8 cellular contexts compared by ENCODE assay signal in genomic region chr12:47307680-47308399, GRCh38.
A peak's percentile ranks its signal among the peaks of the same experiment; 100 is the strongest.
DNase-seq lines count a peak whose midpoint lies in the region; TF ChIP-seq lines count a peak whose summit lies in the region.

No MANE protein-coding gene starts in this region.

- no peaks in the 10 kb centered on the region for H3K27me3 Mint-ChIP-seq in activated naive CD8-positive, alpha-beta T cell
- H3K27me3 Mint-ChIP-seq in glutamatergic neuron (ENCODE audit: unreplicated experiment), result no peaks in the 10 kb centered on the region

- no peak overlapping the region for H3K4me3 ChIP-seq in KMS-11 (IDR thresholded peaks at IDR 0.05; ENCODE audit: insufficient read depth, low read depth, low read length)
- H3K4me3 ChIP-seq in hepatocyte, result no peak overlapping the region

- H3K9me3 ChIP-seq in hepatocyte (ENCODE audit: low read depth), result no peaks in the 10 kb centered on the region

- H3K36me3 ChIP-seq in KMS-11 (ENCODE audit: insufficient read depth) (no peaks in the 10 kb centered on the region), hepatocyte (replicated peaks; ENCODE audit: insufficient read depth, low read depth) (no peaks in the 10 kb centered on the region)

- no peaks in the 10 kb centered on the region for H4K20me1 ChIP-seq in KMS-11 (ENCODE audit: insufficient read depth)
- H4K20me1 ChIP-seq in hepatocyte (ENCODE audit: insufficient read depth, poor library complexity, severe bottlenecking), result no peaks in the 10 kb centered on the region

- H3K4me3 Mint-ChIP-seq in activated naive CD8-positive, alpha-beta T cell, result peak overlapping the region; percentile 94
- H3K4me3 Mint-ChIP-seq in glutamatergic neuron (ENCODE audit: unreplicated experiment), result no peak overlapping the region

- peak overlapping the region; percentile 96 for H3K27ac Mint-ChIP-seq in activated naive CD8-positive, alpha-beta T cell
- no peak overlapping the region for H3K27ac Mint-ChIP-seq in glutamatergic neuron (ENCODE audit: unreplicated experiment)

- peaks cover 67% of the 10 kb centered on the region for H3K4me1 Mint-ChIP-seq in activated naive CD8-positive, alpha-beta T cell (ENCODE audit: low read depth)
- peaks cover 3% of the 10 kb centered on the region for H3K4me1 Mint-ChIP-seq in glutamatergic neuron (ENCODE audit: low read depth, unreplicated experiment)

- peak; percentile 73 for TF ChIP-seq CTCF in KMS-11 (conservative IDR thresholded peaks at IDR 0.05; ENCODE audit: low read depth, low read length)
- TF ChIP-seq CTCF in hepatocyte (IDR thresholded peaks at IDR 0.05; ENCODE audit: poor library complexity), result peak; percentile 61
- TF ChIP-seq CTCF in glutamatergic neuron (IDR thresholded peaks at IDR 0.05; ENCODE audit: partially characterized antibody, unreplicated experiment), result no peak

- in situ Hi-C loops in SK-MEL-5 (cut with HindIII; ENCODE audit: low pct_unique_long_range_greater_than_20kb, low sequenced_read_pairs), result no loop called here

- peaks cover 32% of the 10 kb centered on the region for H3K36me3 Mint-ChIP-seq in activated naive CD8-positive, alpha-beta T cell
- H3K36me3 Mint-ChIP-seq in glutamatergic neuron (ENCODE audit: unreplicated experiment), result no peaks in the 10 kb centered on the region

- H3K79me2 ChIP-seq in KMS-11 (ENCODE audit: insufficient read depth, low read depth) (no peaks in the 10 kb centered on the region), hepatocyte (no peaks in the 10 kb centered on the region)

- H3K27ac ChIP-seq in KMS-11 (no peak overlapping the region), hepatocyte (no peak overlapping the region)

- H3K4me2 ChIP-seq in KMS-11 (no peak overlapping the region), hepatocyte (no peak overlapping the region)

- H3K9ac ChIP-seq in KMS-11, result no peak overlapping the region

- H3K9me3 Mint-ChIP-seq in activated naive CD8-positive, alpha-beta T cell (ENCODE audit: low read depth), result peaks cover 16% of the 10 kb centered on the region
- H3K9me3 Mint-ChIP-seq in glutamatergic neuron (ENCODE audit: unreplicated experiment), result no peaks in the 10 kb centered on the region

- H3K4me1 ChIP-seq in KMS-11 (ENCODE audit: low read depth, poor library complexity, severe bottlenecking), result no peaks in the 10 kb centered on the region
- no peaks in the 10 kb centered on the region for H3K4me1 ChIP-seq in hepatocyte (ENCODE audit: insufficient read depth)

- 57% methylated on average over 7 of the region's 7 CpGs for WGBS in hepatocyte (ENCODE audit: low lambda C conversion rate, missing lambda C conversion rate)

- no peak overlapping the region for H2AFZ ChIP-seq in KMS-11 (ENCODE audit: low read depth)
- no peak overlapping the region for H2AFZ ChIP-seq in hepatocyte

- H3K9me2 ChIP-seq in hepatocyte (replicated peaks; ENCODE audit: insufficient read depth), result no peaks in the 10 kb centered on the region

- no peaks in the 10 kb centered on the region for H3K27me3 ChIP-seq in KMS-11 (ENCODE audit: insufficient read depth, low read depth)
- no peaks in the 10 kb centered on the region for H3K27me3 ChIP-seq in hepatocyte

- DNase-seq in GDM1 (lab: John Stamatoyannopoulos, UW), result peak; percentile 69
- DNase-seq in GOT3 (lab: John Stamatoyannopoulos, UW), result peak; percentile 20
- peak; percentile 83 for DNase-seq in SK-MEL-5 (ENCODE audit: low read depth, low spot score)
- peak; percentile 64 for DNase-seq in hepatocyte (ENCODE audit: low spot score)
- DNase-seq in stimulated activated CD4-positive, alpha-beta T cell treated with anti-CD3 and anti-CD28 coated beads, Interleukin-1b, Interleukin-23, amount 100 ng/mL, for 48 hours, result peak; percentile 65
- no peak for DNase-seq in glutamatergic neuron
